ENCODE assay signal across 6 cellular contexts in genomic region chr14:75011356-75012097, GRCh38. TPM values are rescaled to one million over a fixed set of nuclear protein-coding genes. Genes with fewer than 3 reads are reported as not detected.
DNase-seq lines count a peak whose midpoint lies in the region; ATAC-seq and TF ChIP-seq lines count a peak whose summit lies in the region.

No MANE protein-coding gene starts in this region.

- intact Hi-C loops in dorsolateral prefrontal cortex (cut with DNase I) = no loop called here

- H3K27me3 ChIP-seq in dorsolateral prefrontal cortex = no peaks in the 10 kb centered on the region

- no peak for ATAC-seq in GM19395 (IDR thresholded peaks at IDR 0.05; ENCODE audit: unreplicated experiment)
- ATAC-seq in GM19023 (IDR thresholded peaks at IDR 0.05; ENCODE audit: unreplicated experiment) = no peak

- H3K27ac ChIP-seq in dorsolateral prefrontal cortex (peak overlapping the region in 43 of 59 donors; percentile 4 to 73 (median 41)), skin epidermis (peak overlapping the region in 11 of 21 experiments; percentile 8 to 80 (median 53))

- DNase-seq in NCI-H226 = peak; percentile 13
- no peak for DNase-seq in dorsolateral prefrontal cortex
- DNase-seq in NCI-H774 (lab: John Stamatoyannopoulos, UW) = no peak

- no peak overlapping the region for H3K4me3 ChIP-seq in dorsolateral prefrontal cortex
- H3K4me3 ChIP-seq in skin epidermis = no peak overlapping the region

- TF ChIP-seq CTCF in dorsolateral prefrontal cortex (IDR thresholded peaks at IDR 0.05 in 54 of 56, conservative IDR thresholded peaks at IDR 0.05 in 2 of 56; ENCODE audit: low read depth in 1 of 56, partially characterized antibody in 56 of 56) = no peak

RNA-seq across cellular contexts. Expression of gene EIF2B2, which starts 8.8 kb away (rescaled TPM):
- 10 to 100 TPM; 25.4 to 55.5 (median 38.0) TPM for total RNA-seq in dorsolateral prefrontal cortex

RNA-seq across cellular contexts. Expression of gene MLH3, which starts 39.7 kb away (rescaled TPM):
- total RNA-seq in dorsolateral prefrontal cortex = 10 to 100 TPM; 31.8 to 59.8 (median 43.1) TPM

RNA-seq across cellular contexts. Expression of gene ACYP1, which starts 52.3 kb away (rescaled TPM):
- 10 to 100 TPM; 20.7 to 52.4 (median 34.3) TPM for total RNA-seq in dorsolateral prefrontal cortex

RNA-seq across cellular contexts. Expression of gene PGF, which starts 56.1 kb away (rescaled TPM):
- total RNA-seq in dorsolateral prefrontal cortex = 10 to 100 TPM in 1 of 120 experiments, 1 to 10 TPM in 119; 1.3 to 14.5 (median 3.0) TPM

RNA-seq across cellular contexts. Expression of gene ZC2HC1C, which starts 57.9 kb away (rescaled TPM):
- total RNA-seq in dorsolateral prefrontal cortex = 10 to 100 TPM in 27 of 120 experiments, 1 to 10 TPM in 93; 3.8 to 18.1 (median 7.8) TPM
